Comparison of ENCODE assay signal across 1 cellular context in the genomic region with DNA sequence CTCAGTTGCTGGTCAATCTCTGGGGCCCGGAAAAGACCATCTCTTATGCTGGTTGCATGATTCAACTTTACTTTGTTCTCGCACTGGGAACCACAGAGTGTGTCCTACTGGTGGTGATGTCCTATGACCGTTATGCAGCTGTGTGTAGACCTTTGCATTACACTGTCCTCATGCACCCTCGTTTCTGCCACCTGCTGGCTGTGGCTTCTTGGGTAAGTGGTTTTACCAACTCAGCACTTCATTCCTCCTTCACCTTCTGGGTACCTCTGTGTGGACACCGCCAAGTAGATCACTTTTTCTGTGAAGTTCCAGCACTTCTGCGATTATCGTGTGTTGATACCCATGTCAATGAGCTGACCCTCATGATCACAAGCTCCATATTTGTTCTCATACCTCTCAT.
TF ChIP-seq lines count a peak whose summit lies in the region.

No MANE protein-coding gene starts in this region.

TF ChIP-seq in K562, 482 proteins besides CTCF, POLR2A, EP300 and RAD21:
- peak; percentile 37; the same call in 1 of the 2 replicates for TF ChIP-seq MAFK (IDR thresholded peaks at IDR 0.05; ENCODE audit: low read length)
- TF ChIP-seq, protein P1, sequence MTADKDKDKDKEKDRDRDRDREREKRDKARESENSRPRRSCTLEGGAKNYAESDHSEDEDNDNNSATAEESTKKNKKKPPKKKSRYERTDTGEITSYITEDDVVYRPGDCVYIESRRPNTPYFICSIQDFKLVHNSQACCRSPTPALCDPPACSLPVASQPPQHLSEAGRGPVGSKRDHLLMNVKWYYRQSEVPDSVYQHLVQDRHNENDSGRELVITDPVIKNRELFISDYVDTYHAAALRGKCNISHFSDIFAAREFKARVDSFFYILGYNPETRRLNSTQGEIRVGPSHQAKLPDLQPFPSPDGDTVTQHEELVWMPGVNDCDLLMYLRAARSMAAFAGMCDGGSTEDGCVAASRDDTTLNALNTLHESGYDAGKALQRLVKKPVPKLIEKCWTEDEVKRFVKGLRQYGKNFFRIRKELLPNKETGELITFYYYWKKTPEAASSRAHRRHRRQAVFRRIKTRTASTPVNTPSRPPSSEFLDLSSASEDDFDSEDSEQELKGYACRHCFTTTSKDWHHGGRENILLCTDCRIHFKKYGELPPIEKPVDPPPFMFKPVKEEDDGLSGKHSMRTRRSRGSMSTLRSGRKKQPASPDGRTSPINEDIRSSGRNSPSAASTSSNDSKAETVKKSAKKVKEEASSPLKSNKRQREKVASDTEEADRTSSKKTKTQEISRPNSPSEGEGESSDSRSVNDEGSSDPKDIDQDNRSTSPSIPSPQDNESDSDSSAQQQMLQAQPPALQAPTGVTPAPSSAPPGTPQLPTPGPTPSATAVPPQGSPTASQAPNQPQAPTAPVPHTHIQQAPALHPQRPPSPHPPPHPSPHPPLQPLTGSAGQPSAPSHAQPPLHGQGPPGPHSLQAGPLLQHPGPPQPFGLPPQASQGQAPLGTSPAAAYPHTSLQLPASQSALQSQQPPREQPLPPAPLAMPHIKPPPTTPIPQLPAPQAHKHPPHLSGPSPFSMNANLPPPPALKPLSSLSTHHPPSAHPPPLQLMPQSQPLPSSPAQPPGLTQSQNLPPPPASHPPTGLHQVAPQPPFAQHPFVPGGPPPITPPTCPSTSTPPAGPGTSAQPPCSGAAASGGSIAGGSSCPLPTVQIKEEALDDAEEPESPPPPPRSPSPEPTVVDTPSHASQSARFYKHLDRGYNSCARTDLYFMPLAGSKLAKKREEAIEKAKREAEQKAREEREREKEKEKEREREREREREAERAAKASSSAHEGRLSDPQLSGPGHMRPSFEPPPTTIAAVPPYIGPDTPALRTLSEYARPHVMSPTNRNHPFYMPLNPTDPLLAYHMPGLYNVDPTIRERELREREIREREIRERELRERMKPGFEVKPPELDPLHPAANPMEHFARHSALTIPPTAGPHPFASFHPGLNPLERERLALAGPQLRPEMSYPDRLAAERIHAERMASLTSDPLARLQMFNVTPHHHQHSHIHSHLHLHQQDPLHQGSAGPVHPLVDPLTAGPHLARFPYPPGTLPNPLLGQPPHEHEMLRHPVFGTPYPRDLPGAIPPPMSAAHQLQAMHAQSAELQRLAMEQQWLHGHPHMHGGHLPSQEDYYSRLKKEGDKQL (CRISPR knock-in tag; IDR thresholded peaks at IDR 0.05; ENCODE audit: borderline replicate concordance), result no peak
- no peak for TF ChIP-seq ZNF696 (CRISPR knock-in tag; conservative IDR thresholded peaks at IDR 0.05)
- no peak for TF ChIP-seq ZBTB49 (CRISPR knock-in tag; IDR thresholded peaks at IDR 0.05; ENCODE audit: borderline replicate concordance)
- peak; percentile 20; the same call in 1 of the 2 replicates for TF ChIP-seq MAFF (IDR thresholded peaks at IDR 0.05; ENCODE audit: low read length)
- TF ChIP-seq ZFP1 (CRISPR knock-in tag; IDR thresholded peaks at IDR 0.05), result no peak
- peak; percentile 58 for TF ChIP-seq MAFG (tag; conservative IDR thresholded peaks at IDR 0.05)
- TF ChIP-seq ZNF316 (IDR thresholded peaks at IDR 0.05), result peak; percentile 80
- TF ChIP-seq C11orf30 (IDR thresholded peaks at IDR 0.05; ENCODE audit: low read depth), result peak; percentile 75
- TF ChIP-seq ZNF76 (CRISPR knock-in tag; IDR thresholded peaks at IDR 0.05; ENCODE audit: borderline replicate concordance), result no peak
- no peak for TF ChIP-seq ZNF778 (CRISPR knock-in tag; IDR thresholded peaks at IDR 0.05)
TF ChIP-seq in K562: peak in this region for 5.
